10 cellular contexts compared by ENCODE assay signal in genomic region chr20:37347347-37347823, GRCh38. TPM values are rescaled to one million over a fixed set of nuclear protein-coding genes. Genes with fewer than 3 reads are reported as not detected.
A peak's percentile ranks its signal among the peaks of the same experiment; 100 is the strongest.
DNase-seq lines count a peak whose midpoint lies in the region; ATAC-seq and TF ChIP-seq lines count a peak whose summit lies in the region.
"Had no signal": no experiment of that assay in that cellular context is flagged by ENCODE, and none has a peak within 500 bp of the region (broad histone marks: within the 10 kb centered on the region; RNA-seq: fewer than 3 reads in every experiment).

No MANE protein-coding gene starts in this region.

- peak overlapping the region; percentile 39 to 81 (median 52) for H3K4me3 Mint-ChIP-seq in CD4-positive, CD25-positive, alpha-beta regulatory T cell

- no peak overlapping the region for H2BK12ac ChIP-seq in neuronal stem cell (ENCODE audit: low read length)

- peak overlapping the region in 1 of 3 donors; percentile 52 for H3K27ac Mint-ChIP-seq in CD4-positive, CD25-positive, alpha-beta regulatory T cell

- H3F3A ChIP-seq in MM.1S (ENCODE audit: insufficient read depth, low read length) = no peaks in the 10 kb centered on the region

- H3K14ac ChIP-seq in neuronal stem cell (ENCODE audit: low read length) = no peak overlapping the region

- no peak overlapping the region for H3K27ac ChIP-seq in CD4-positive, CD25-positive, alpha-beta regulatory T cell (ENCODE audit: insufficient read depth, low read length, poor library complexity, severe bottlenecking)
- no peak overlapping the region for H3K27ac ChIP-seq in HUES6 (ENCODE audit: low read depth, low read length)
- peak overlapping the region in 5 of 59 donors; percentile 28 to 82 (median 75) for H3K27ac ChIP-seq in dorsolateral prefrontal cortex
- no peak overlapping the region for H3K27ac ChIP-seq in neuronal stem cell (replicated peaks; ENCODE audit: low read length)
- no peak overlapping the region for H3K27ac ChIP-seq in MM.1S (ENCODE audit: low read length)

- in situ Hi-C loops in ACHN (cut with HindIII; ENCODE audit: low pct_ligation_motif_present, low pct_unique_long_range_greater_than_20kb, low sequenced_read_pairs) = no loop called here

- peak overlapping the region; percentile 77 for H3K9ac ChIP-seq in HUES6 (ENCODE audit: low read length)
- H3K9ac ChIP-seq in neuronal stem cell (ENCODE audit: low read depth, low read length, poor library complexity) = no peak overlapping the region
- no peak overlapping the region for H3K9ac ChIP-seq in MM.1S (ENCODE audit: low read length)

- no peak overlapping the region for H4K8ac ChIP-seq in neuronal stem cell (ENCODE audit: low read depth, low read length)

- ATAC-seq in CD4-positive, CD25-positive, alpha-beta regulatory T cell (ENCODE audit: low read depth in 2 of 2) = no peak

- no peak overlapping the region for H3K23ac ChIP-seq in neuronal stem cell (ENCODE audit: low read depth, low read length, poor library complexity)

- WGBS in neuronal stem cell (ENCODE audit: extremely low coverage in 2 of 2, insufficient read length in 2 of 2, insufficient replicate concordance in 1 of 2), 2 donors = no CpG with 5 or more reads among the region's 7 CpGs

- no peak overlapping the region for H3K18ac ChIP-seq in neuronal stem cell (ENCODE audit: low read length)

- no peak overlapping the region for H2AFZ ChIP-seq in neuronal stem cell (ENCODE audit: low read length)
- H2AFZ ChIP-seq in MM.1S (ENCODE audit: low read length) = no peak overlapping the region

- no peak overlapping the region for H3K4ac ChIP-seq in neuronal stem cell (ENCODE audit: low read length)

- H3K36me3 ChIP-seq in CD4-positive, CD25-positive, alpha-beta regulatory T cell (ENCODE audit: control insufficient read depth, insufficient read depth, low read length) = no peaks in the 10 kb centered on the region
- H3K36me3 ChIP-seq in HUES6 (ENCODE audit: control insufficient read depth, insufficient read depth, low read length) (peaks cover 30% of the 10 kb centered on the region; the same call in 1 of the 2 replicates), neuronal stem cell (replicated peaks in 1 of 2; ENCODE audit: control insufficient read depth in 2 of 2, insufficient read depth in 2 of 2, low read length in 2 of 2) (peaks cover 1 to 30% of the 10 kb centered on the region in 2 donors), MM.1S (replicated peaks; ENCODE audit: insufficient read depth, low read length) (no peaks in the 10 kb centered on the region)

- no peaks in the 10 kb centered on the region for H3K79me2 ChIP-seq in MM.1S (ENCODE audit: low read length)

- no peak overlapping the region for H4K91ac ChIP-seq in neuronal stem cell (ENCODE audit: low read depth, low read length, poor library complexity)

- no peaks in the 10 kb centered on the region for H3K27me3 ChIP-seq in CD4-positive, CD25-positive, alpha-beta regulatory T cell (ENCODE audit: control insufficient read depth, insufficient read depth, low read length)
- H3K27me3 ChIP-seq in HUES6 (ENCODE audit: control insufficient read depth, insufficient read depth, low read length) = no peaks in the 10 kb centered on the region
- peaks cover 0 to 16% (median 0%) of the 10 kb centered on the region in 45 donors for H3K27me3 ChIP-seq in dorsolateral prefrontal cortex
- H3K27me3 ChIP-seq in neuronal stem cell (ENCODE audit: control insufficient read depth in 3 of 3, insufficient read depth in 3 of 3, low read depth in 1 of 3, low read length in 3 of 3) = peaks cover 0 to 7% (median 0%) of the 10 kb centered on the region in 3 experiments
- no peaks in the 10 kb centered on the region for H3K27me3 ChIP-seq in MM.1S (replicated peaks; ENCODE audit: insufficient read depth, low read length)

- H3K9me3 ChIP-seq in CD4-positive, CD25-positive, alpha-beta regulatory T cell (ENCODE audit: control insufficient read depth in 2 of 2, low read length in 2 of 2) = no peaks in the 10 kb centered on the region
- H3K9me3 ChIP-seq in HUES6 (ENCODE audit: control insufficient read depth, insufficient read depth, low read depth, low read length) = no peaks in the 10 kb centered on the region
- no peaks in the 10 kb centered on the region for H3K9me3 ChIP-seq in neuronal stem cell (replicated peaks in 1 of 2; ENCODE audit: control insufficient read depth in 2 of 2, insufficient read depth in 1 of 2, low read depth in 1 of 2, low read length in 2 of 2)
- no peaks in the 10 kb centered on the region for H3K9me3 ChIP-seq in MM.1S (replicated peaks; ENCODE audit: insufficient read depth, low read length)

- TF ChIP-seq CTCF in dorsolateral prefrontal cortex (IDR thresholded peaks at IDR 0.05 in 54 of 56, conservative IDR thresholded peaks at IDR 0.05 in 2 of 56; ENCODE audit: low read depth in 1 of 56, partially characterized antibody in 56 of 56) (no peak), MM.1S (IDR thresholded peaks at IDR 0.05; ENCODE audit: low read length) (no peak)

- intact Hi-C loops in dorsolateral prefrontal cortex (cut with DNase I) = no loop called here

- no peaks in the 10 kb centered on the region for H3K36me3 Mint-ChIP-seq in CD4-positive, CD25-positive, alpha-beta regulatory T cell

- no peak for DNase-seq in CD4-positive, CD25-positive, alpha-beta regulatory T cell
- no peak for DNase-seq in dorsolateral prefrontal cortex
- DNase-seq in neuronal stem cell (ENCODE audit: low spot score) = no peak
- no peak for DNase-seq in ACHN
- no peak for DNase-seq in MM.1S
- no peak for DNase-seq in amygdala (lab: John Stamatoyannopoulos, UW)
- no peak for DNase-seq in NCI-H1436 treated with DMSO at 0.1 percent for 48 hours (lab: John Stamatoyannopoulos, UW)
- DNase-seq: cortex of kidney, NCI-H1694 had no signal

- peaks cover 6% of the 10 kb centered on the region for H3K4me1 ChIP-seq in CD4-positive, CD25-positive, alpha-beta regulatory T cell (ENCODE audit: control insufficient read depth, insufficient read depth, low read length, poor library complexity, severe bottlenecking)
- H3K4me1 ChIP-seq in HUES6 (ENCODE audit: control insufficient read depth, insufficient read depth, low read length) (peaks cover 35% of the 10 kb centered on the region), neuronal stem cell (ENCODE audit: control insufficient read depth in 2 of 2, insufficient read depth in 1 of 2, low read depth in 1 of 2, low read length in 2 of 2) (peaks cover 5 to 6% of the 10 kb centered on the region in 2 donors), MM.1S (ENCODE audit: low read length) (peaks cover 6% of the 10 kb centered on the region; the same call in 1 of the 2 replicates)

- H3K9me2 ChIP-seq in MM.1S (replicated peaks; ENCODE audit: insufficient read depth, low read length) = no peaks in the 10 kb centered on the region

- H3K27me3 Mint-ChIP-seq in CD4-positive, CD25-positive, alpha-beta regulatory T cell = peaks cover 10% of the 10 kb centered on the region

- H2BK15ac ChIP-seq in neuronal stem cell (ENCODE audit: low read length) = no peak overlapping the region

- H2BK5ac ChIP-seq in neuronal stem cell (ENCODE audit: low read length) = no peak overlapping the region

- H3K4me2 ChIP-seq in neuronal stem cell (ENCODE audit: insufficient read depth, low read length, poor library complexity, severe bottlenecking) (no peak overlapping the region), MM.1S (ENCODE audit: low read depth, low read length) (no peak overlapping the region)

- H4K20me1 ChIP-seq in MM.1S (ENCODE audit: insufficient read depth, low read length) = no peaks in the 10 kb centered on the region

- peaks cover 0 to 13% (median 3%) of the 10 kb centered on the region in 4 donors for H3K4me1 Mint-ChIP-seq in CD4-positive, CD25-positive, alpha-beta regulatory T cell

- peaks cover 24% of the 10 kb centered on the region for H3K79me1 ChIP-seq in neuronal stem cell (ENCODE audit: low read depth, low read length)

- no peak overlapping the region for H2BK120ac ChIP-seq in neuronal stem cell (ENCODE audit: low read depth, low read length)

- H3K9me3 Mint-ChIP-seq in CD4-positive, CD25-positive, alpha-beta regulatory T cell = no peaks in the 10 kb centered on the region

- no peak overlapping the region for H3K4me3 ChIP-seq in CD4-positive, CD25-positive, alpha-beta regulatory T cell (ENCODE audit: low read depth, low read length)
- H3K4me3 ChIP-seq in HUES6 (ENCODE audit: low read depth, low read length) (peak overlapping the region; percentile 69), dorsolateral prefrontal cortex (peak overlapping the region in 39 of 59 donors; percentile 57 to 79 (median 68)), neuronal stem cell (ENCODE audit: low read length in 2 of 2) (peak overlapping the region in 1 of 2 donors; percentile 59), MM.1S (ENCODE audit: low read length) (no peak overlapping the region)

- peak overlapping the region; percentile 54 for H2AK5ac ChIP-seq in neuronal stem cell (ENCODE audit: low read depth, low read length)

RNA-seq across cellular contexts. Expression of gene SRC, which starts 1.4 kb away (rescaled TPM):
- 5.5 TPM for total RNA-seq in CD4-positive, CD25-positive, alpha-beta regulatory T cell
- under 1 TPM in 3 of 4 donors, not detected in 1; 0.29 to 0.56 (median 0.55) TPM for polyA plus RNA-seq in CD4-positive, CD25-positive, alpha-beta regulatory T cell
- total RNA-seq in dorsolateral prefrontal cortex = 10 to 100 TPM; 14.4 to 53.8 (median 34.1) TPM
- polyA plus RNA-seq in neuronal stem cell (2013, experiment 1 of 2) = 32.2 TPM
- polyA plus RNA-seq in neuronal stem cell (2013, experiment 2 of 2) = 33.5 TPM

RNA-seq across cellular contexts. Expression of gene MANBAL, which starts 57.9 kb away (rescaled TPM):
- 6.1 TPM for total RNA-seq in CD4-positive, CD25-positive, alpha-beta regulatory T cell
- 10 to 100 TPM; 20.0 to 32.4 (median 28.2) TPM for polyA plus RNA-seq in CD4-positive, CD25-positive, alpha-beta regulatory T cell
- total RNA-seq in dorsolateral prefrontal cortex = 10 to 100 TPM; 30.3 to 66.2 (median 44.9) TPM
- polyA plus RNA-seq in neuronal stem cell (2013, experiment 1 of 2) = 66.5 TPM
- polyA plus RNA-seq in neuronal stem cell (2013, experiment 2 of 2) = 66.4 TPM

Comparison
In these comparisons a context has a peak if more than half of its experiments do, and no peak if none do; other contexts are left out.
1. H3K4me3 ChIP-seq: peak in HUES6 (single experiment) and dorsolateral prefrontal cortex (39 of 59); none in CD4-positive, CD25-positive, alpha-beta regulatory T cell (single experiment) and MM.1S (single experiment).